In the genomic region with DNA sequence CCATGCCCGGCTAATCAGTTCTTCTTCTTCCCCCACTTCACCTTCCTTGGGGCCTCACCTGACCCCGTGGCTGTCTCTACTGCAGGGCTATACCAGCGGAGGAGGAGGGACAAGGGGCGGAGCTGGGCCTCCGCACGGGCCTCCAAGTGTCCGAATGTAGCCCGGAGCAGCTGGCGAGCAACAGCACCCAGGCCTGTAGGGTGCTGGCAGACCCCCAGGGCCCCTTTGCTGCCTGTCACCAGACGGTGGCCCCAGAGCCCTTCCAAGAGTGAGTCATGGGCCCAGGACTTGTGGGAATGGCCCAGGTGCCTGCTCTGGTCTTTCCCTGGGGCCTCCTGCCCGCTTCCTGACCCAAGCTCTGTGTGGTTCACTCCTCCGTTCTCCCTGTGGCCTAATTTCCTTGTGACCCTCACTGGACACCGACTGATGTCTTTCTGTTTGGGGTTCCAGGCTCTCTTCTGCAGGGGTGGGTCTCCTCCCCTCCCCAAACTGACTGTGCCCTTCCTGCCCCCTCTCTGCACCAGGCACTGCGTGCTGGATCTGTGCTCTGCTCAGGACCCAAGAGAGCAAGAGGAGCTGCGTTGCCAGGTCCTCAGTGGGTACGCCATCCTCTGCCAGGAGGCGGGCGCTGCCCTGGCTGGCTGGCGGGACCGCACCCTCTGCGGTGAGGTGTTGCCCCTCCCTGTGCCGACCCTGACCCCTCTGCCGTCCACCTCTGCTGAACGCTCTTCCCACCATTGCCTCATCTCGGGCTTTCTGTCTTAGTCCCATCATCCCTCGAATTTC, we compare ENCODE assay signal across 18 cellular contexts. TPM values are rescaled to one million over a fixed set of nuclear protein-coding genes. Genes with fewer than 3 reads are reported as not detected.
DNase-seq lines count a peak whose midpoint lies in the region; ATAC-seq, FAIRE-seq and TF ChIP-seq lines count a peak whose summit lies in the region.
"Had no signal": no experiment of that assay in that cellular context is flagged by ENCODE, and none has a peak within 500 bp of the region (broad histone marks: within the 10 kb centered on the region; RNA-seq: fewer than 3 reads in every experiment).

No MANE protein-coding gene starts in this region.

- TF ChIP-seq EP300 in K562 (IDR thresholded peaks at IDR 0.05; ENCODE audit: low read length) = no peak

- in situ Hi-C loops in K562 (cut with MboI) = no loop called here

- peaks cover 0 to 28% of the 10 kb centered on the region in 2 experiments; a peak in 3 of 5 replicates for H3K4me1 ChIP-seq in K562 (replicated peaks in 1 of 2; ENCODE audit: control insufficient read depth in 2 of 2, insufficient read depth in 2 of 2, low read length in 2 of 2)
- H3K4me1 ChIP-seq in pancreas = peaks cover 0 to 4% (median 0%) of the 10 kb centered on the region in 3 donors
- H3K4me1 ChIP-seq in Peyer's patch = no peaks in the 10 kb centered on the region

- no peaks in the 10 kb centered on the region for H3K79me2 ChIP-seq in K562 (ENCODE audit: control insufficient read depth, insufficient read depth, low read length)

- peak; percentile 16 for DNase-seq in A172 (ENCODE audit: low spot score)
- peak; percentile 40 for DNase-seq in Daoy (ENCODE audit: low read depth)
- DNase-seq in K562 (ENCODE audit: extremely low read depth in 1 of 4, low spot score in 3 of 4) = no peak
- peak; percentile 79 to 96 (median 94) for DNase-seq in pancreas
- no peak for DNase-seq in HT-29 (ENCODE audit: low spot score)
- DNase-seq in Peyer's patch = no peak
- DNase-seq: AML-193; CD8-positive, alpha-beta T cell; H9; KBM-7; NCI-H1092; NCI-H1694; NCI-H345; NCI-H526 treated with DMSO at 0.1 percent for 48 hours had no signal

- H3K36me3 ChIP-seq in K562 (ENCODE audit: control insufficient read depth, insufficient read depth, low read length) = no peaks in the 10 kb centered on the region
- H3K36me3 ChIP-seq in pancreas = no peaks in the 10 kb centered on the region
- no peaks in the 10 kb centered on the region for H3K36me3 ChIP-seq in Peyer's patch

- ATAC-seq in K562 (peak; percentile 36), pancreas (peak; percentile 95 to 98 (median 98)), HG03196 (IDR thresholded peaks at IDR 0.05; ENCODE audit: unreplicated experiment) (no peak)
- ATAC-seq: CD8-positive, alpha-beta T cell had no signal

- TF ChIP-seq POLR2A in K562 (conservative IDR thresholded peaks at IDR 0.05) = no peak
- TF ChIP-seq POLR2A in Peyer's patch (IDR thresholded peaks at IDR 0.05) = no peak

- FAIRE-seq in K562 (lab: Jason Lieb, UNC) (no peak), pancreas (lab: Jason Lieb, UNC) (no peak)

- no peak overlapping the region for H3K4me3 ChIP-seq in K562
- H3K4me3 ChIP-seq in pancreas = no peak overlapping the region
- H3K4me3 ChIP-seq in Peyer's patch = no peak overlapping the region

- BruUV-seq in K562 (replicated peaks; lab: Mats Ljungman, UMichigan) = no TSS peak

- no peak overlapping the region for H3K4me2 ChIP-seq in K562 (ENCODE audit: insufficient read depth, low read length)

- CTCF ChIA-PET in K562 (lab: Yijun Ruan, JAX; ENCODE audit: low intra/inter-chr PET ratio) = no interaction called here

- no peaks in the 10 kb centered on the region for H4K20me1 ChIP-seq in K562 (replicated peaks; ENCODE audit: control insufficient read depth, insufficient read depth, low read length)

- TF ChIP-seq CTCF in K562 (IDR thresholded peaks at IDR 0.05 in 2 of 3, conservative IDR thresholded peaks at IDR 0.05 in 1 of 3; ENCODE audit: insufficient read depth in 2 of 3, low read depth in 1 of 3, low read length in 3 of 3) (0 out of 6 replicates have a peak, but pooled peaks of 2 of the 3 experiments have one; percentile 5 to 16), pancreas (IDR thresholded peaks at IDR 0.05) (no peak), Peyer's patch (IDR thresholded peaks at IDR 0.05) (no peak)

- TF ChIP-seq RAD21 in K562 (CRISPR knock-in tag; conservative IDR thresholded peaks at IDR 0.05 in 1 of 2, IDR thresholded peaks at IDR 0.05 in 1 of 2) = no peak

- POLR2A ChIA-PET in K562 (lab: Yijun Ruan, JAX) = no interaction called here

- H3K9me3 ChIP-seq in K562 (replicated peaks; ENCODE audit: control insufficient read depth, insufficient read depth, low read depth, low read length) (no peaks in the 10 kb centered on the region), pancreas (no peaks in the 10 kb centered on the region), Peyer's patch (no peaks in the 10 kb centered on the region)

- peak overlapping the region in 1 of 2 experiments; percentile 80; a peak in 2 of 4 replicates for H3K9ac ChIP-seq in K562 (ENCODE audit: insufficient read depth in 1 of 2, low read depth in 2 of 2, low read length in 2 of 2)

- H3K27me3 ChIP-seq in K562 (ENCODE audit: control insufficient read depth in 2 of 2, insufficient read depth in 2 of 2, low read length in 2 of 2) = peaks cover 0 to 15% of the 10 kb centered on the region in 2 experiments; a peak in 2 of 5 replicates
- no peaks in the 10 kb centered on the region for H3K27me3 ChIP-seq in pancreas
- no peaks in the 10 kb centered on the region for H3K27me3 ChIP-seq in Peyer's patch

- no peak overlapping the region for H2AFZ ChIP-seq in K562 (ENCODE audit: low read depth, low read length)

- H3K9me1 ChIP-seq in K562 (ENCODE audit: control insufficient read depth, insufficient read depth, low read length) = no peaks in the 10 kb centered on the region

- 40% methylated on average over 26 of the region's 26 CpGs for whole genome bisulfite sequencing in K562 (ENCODE audit: insufficient coverage, low coverage, missing lambda C conversion rate)
- 48 to 56% methylated on average over 25 to 26 of the region's 26 CpGs for WGBS in pancreas, 2 donors

- intact Hi-C loops in K562 (cut with micrococcal nuclease) = no loop called here
- intact Hi-C loops in pancreas (cut with DNase I) = no loop called here

- H3K27ac ChIP-seq in K562 (ENCODE audit: extremely low read depth, low read depth, low read length) (no peak overlapping the region), pancreas (peak overlapping the region; percentile 40 to 67 (median 50)), Peyer's patch (no peak overlapping the region)

TF ChIP-seq in K562, 482 proteins besides CTCF, POLR2A, EP300 and RAD21 (continues in another document):
- TF ChIP-seq ZBTB7A (IDR thresholded peaks at IDR 0.05; ENCODE audit: borderline replicate concordance, control insufficient read depth, low read depth, low read length) = peak; percentile 25; the same call in 1 of the 2 replicates

RNA-seq across cellular contexts. Expression of a gene that starts 35.2 kb away (rescaled TPM):
- total RNA-seq in A172 (2014; rRNA removed; shearing (Covaris generic)) = 46.0 and 65.3 TPM in 2 replicates
- 57.5 and 62.5 TPM in 2 replicates for total RNA-seq in Daoy (2014; rRNA removed; shearing (Covaris generic))
- total RNA-seq in K562 (2011; cell fraction: chromatin; rRNA removed; ENCODE audit: low replicate concordance) = 106 and 250 TPM in 2 replicates
- total RNA-seq in K562 (2011; cell fraction: nucleolus; rRNA removed) = 202 and 205 TPM in 2 replicates
- total RNA-seq in K562 (2011; cell fraction: nucleoplasm; rRNA removed) = 138 and 149 TPM in 2 replicates
- total RNA-seq in K562 (2014; rRNA removed) (65.2 and 85.5 TPM in 2 replicates), K562 (2014; rRNA removed; fragmentation: Illumina TruSeq; extraction: Trizol) (26.4 and 34.2 TPM in 2 replicates), K562 (2015; rRNA removed; fragmentation: Illumina TruSeq; extraction: Trizol) (44.9 and 45.9 TPM in 2 replicates), K562 (2021) (81.5 and 82.1 TPM in 2 replicates), pancreas (10 to 100 TPM; 21.8 to 32.9 (median 27.5) TPM), Peyer's patch (10 to 100 TPM; 10.3 to 48.7 (median 31.7) TPM)
- polyA plus RNA-seq in K562 (2011; rRNA removed) (37.7 and 37.9 TPM in 2 replicates), K562 (2014; fragmentation: Illumina TruSeq; extraction: Trizol) (36.4 and 55.3 TPM in 2 replicates), K562 (2014; fragmentation: Nextera tagmentation; extraction: Ambion mirVana) (1 to 10 TPM; 1.2 to 1.5 TPM), K562 (2014; rRNA removed) (47.0 and 50.6 TPM in 2 replicates), pancreas (10 to 100 TPM; 15.8 to 20.5 TPM)
- polyA plus RNA-seq in K562 (2011; cell fraction: cytosol; rRNA removed) = 44.9 and 59.3 TPM in 2 replicates
- 50.6 and 88.1 TPM in 2 replicates for polyA plus RNA-seq in K562 (2011; cell fraction: nucleus; rRNA removed)
- polyA plus RNA-seq in K562 (2012) = 38.4 and 60.7 TPM in 2 replicates
- 45.6 and 89.1 TPM in 2 replicates for polyA minus RNA-seq in K562 (2011; rRNA and poly(A)+ RNA removed)
- 46.9 and 57.9 TPM in 2 replicates for polyA minus RNA-seq in K562 (2011; cell fraction: cytosol; rRNA and poly(A)+ RNA removed)
- 28.0 and 29.8 TPM in 2 replicates for polyA minus RNA-seq in K562 (2011; cell fraction: nucleus; rRNA and poly(A)+ RNA removed)
- total RNA-seq in HT-29 (2014; rRNA removed; shearing (Covaris generic)) = 230 and 236 TPM in 2 replicates

RNA-seq across cellular contexts. Expression of a gene that starts 58.7 kb away (rescaled TPM):
- not detected in 2 replicates for total RNA-seq in A172 (2014; rRNA removed; shearing (Covaris generic))
- total RNA-seq in Daoy (2014; rRNA removed; shearing (Covaris generic)) = not detected in 2 replicates
- not detected in 2 replicates for total RNA-seq in K562 (2011; cell fraction: chromatin; rRNA removed; ENCODE audit: low replicate concordance)
- not detected in 2 replicates for total RNA-seq in K562 (2011; cell fraction: nucleolus; rRNA removed)
- not detected in 2 replicates for total RNA-seq in K562 (2011; cell fraction: nucleoplasm; rRNA removed)
- not detected in 2 replicates for total RNA-seq in K562 (2014; rRNA removed)
- total RNA-seq in K562 (2014; rRNA removed; fragmentation: Illumina TruSeq; extraction: Trizol) = not detected in 2 replicates
- not detected in 2 replicates for total RNA-seq in K562 (2015; rRNA removed; fragmentation: Illumina TruSeq; extraction: Trizol)
- not detected in 2 replicates for total RNA-seq in K562 (2021)
- polyA plus RNA-seq in K562 (2011; rRNA removed) = not detected in 2 replicates
- not detected in 2 replicates for polyA plus RNA-seq in K562 (2011; cell fraction: cytosol; rRNA removed)
- polyA plus RNA-seq in K562 (2011; cell fraction: nucleus; rRNA removed) = 0.01 TPM in 1 of 2 replicates, not detected in the other
- not detected in 2 replicates for polyA plus RNA-seq in K562 (2012)
- not detected in 2 replicates for polyA plus RNA-seq in K562 (2014; fragmentation: Illumina TruSeq; extraction: Trizol)
- polyA plus RNA-seq in K562 (2014; fragmentation: Nextera tagmentation; extraction: Ambion mirVana) = not detected
- not detected in 2 replicates for polyA plus RNA-seq in K562 (2014; rRNA removed)
- polyA minus RNA-seq in K562 (2011; rRNA and poly(A)+ RNA removed) = not detected in 2 replicates
- not detected in 2 replicates for polyA minus RNA-seq in K562 (2011; cell fraction: cytosol; rRNA and poly(A)+ RNA removed)
- not detected in 2 replicates for polyA minus RNA-seq in K562 (2011; cell fraction: nucleus; rRNA and poly(A)+ RNA removed)
- total RNA-seq in pancreas = under 1 TPM in 3 of 6 donors, not detected in 3; 0.03 to 0.05 (median 0.03) TPM
- polyA plus RNA-seq in pancreas = under 1 TPM; 0.02 to 0.04 TPM
- not detected in 2 replicates for total RNA-seq in HT-29 (2014; rRNA removed; shearing (Covaris generic))
- not detected for total RNA-seq in Peyer's patch
- total RNA-seq: A673; CD8-positive, alpha-beta T cell; H9; OCI-LY7; SK-MEL-5 had no signal

Comparison
In these comparisons a context has a peak if more than half of its experiments do, and no peak if none do; other contexts are left out.
1. DNase-seq: peak in A172 (single experiment), Daoy (single experiment) and pancreas (6 of 6); none in K562 (0 of 4), HT-29 (single experiment) and Peyer's patch (0 of 3).
2. H3K27ac ChIP-seq: peak in pancreas (4 of 4); none in K562 (single experiment) and Peyer's patch (0 of 4).
3. CTCF ChIP-seq: peak in K562 (2 of 3); none in pancreas (0 of 4) and Peyer's patch (0 of 6).